13 cellular contexts compared by ENCODE assay signal in genomic region chr3:144590854-144591253, GRCh38.
DNase-seq lines count a peak whose midpoint lies in the region; ATAC-seq, FAIRE-seq and TF ChIP-seq lines count a peak whose summit lies in the region.
"Had no signal": no experiment of that assay in that cellular context is flagged by ENCODE, and none has a peak within 500 bp of the region (broad histone marks: within the 10 kb centered on the region; RNA-seq: fewer than 3 reads in every experiment).

No MANE protein-coding gene starts in this region.

- no peak overlapping the region for H3K4ac ChIP-seq in H1 (replicated peaks; ENCODE audit: insufficient read length, low read depth, low read length)

- peaks cover 8% of the 10 kb centered on the region for H3K4me1 Mint-ChIP-seq in neural progenitor cell
- H3K4me1 Mint-ChIP-seq: activated naive CD4-positive, alpha-beta T cell treated with anti-CD3 and anti-CD28 coated beads, Interleukin-2, amount 10 ng/mL, durations not matched to agents 7 days and 5 days had no signal

- no peak overlapping the region for H4K91ac ChIP-seq in H1 (replicated peaks; ENCODE audit: insufficient read length, low read length)

- H3K27ac Mint-ChIP-seq in neural progenitor cell = no peak overlapping the region
- H3K27ac Mint-ChIP-seq: activated naive CD4-positive, alpha-beta T cell treated with anti-CD3 and anti-CD28 coated beads, Interleukin-2, amount 10 ng/mL, durations not matched to agents 7 days and 5 days had no signal

- H3K4me3 ChIP-seq in H1 (ENCODE audit: extremely low read depth in 1 of 4, insufficient read depth in 2 of 4, low read depth in 3 of 4, low read length in 4 of 4) (peak overlapping the region in 1 of 4 experiments; percentile 18; a peak in 1 of 8 replicates), neural progenitor cell (no peak overlapping the region)

- 46% methylated on average over 2 of the region's 2 CpGs; no CpG with 5 or more reads in 1 of the 2 experiments for WGBS in H1 (ENCODE audit: extremely low coverage in 1 of 2, insufficient coverage in 1 of 2, insufficient read length in 1 of 2, insufficient replicate concordance in 2 of 2, low coverage in 1 of 2, low lambda C conversion rate in 2 of 2, missing lambda C conversion rate in 1 of 2), 2 experiments

- TF ChIP-seq CTCF in D721Med (IDR thresholded peaks at IDR 0.05; ENCODE audit: insufficient read depth, missing control alignments) (no peak), H1 (IDR thresholded peaks at IDR 0.05; ENCODE audit: control extremely low read depth in 1 of 3, insufficient read depth in 1 of 3, low read depth in 1 of 3, low read length in 3 of 3) (no peak), neural progenitor cell (IDR thresholded peaks at IDR 0.05) (no peak)

- no peak overlapping the region for H4K8ac ChIP-seq in H1 (ENCODE audit: extremely low read depth, insufficient read depth, low read length)

- TF ChIP-seq POLR2A in H1 (IDR thresholded peaks at IDR 0.05; ENCODE audit: control extremely low read depth in 1 of 2, low read depth in 2 of 2, low read length in 2 of 2) = no peak

- H3K27ac ChIP-seq in H1 (ENCODE audit: low read depth, low read length) (no peak overlapping the region; the same call in 1 of the 2 replicates), neural progenitor cell (no peak overlapping the region)
- H3K27ac ChIP-seq: KMS-11 had no signal

- no peak for ATAC-seq in HG02981 (IDR thresholded peaks at IDR 0.05; ENCODE audit: unreplicated experiment)
- ATAC-seq in HG03442 (IDR thresholded peaks at IDR 0.05; ENCODE audit: unreplicated experiment) = no peak

- H2BK12ac ChIP-seq in H1 (ENCODE audit: low read depth, low read length) = no peak overlapping the region

- no peak overlapping the region for H4K5ac ChIP-seq in H1 (ENCODE audit: insufficient read length, low read depth, low read length)

- no peaks in the 10 kb centered on the region for H3K36me3 ChIP-seq in H1 (ENCODE audit: control insufficient read depth in 2 of 4, insufficient read depth in 4 of 4, low read length in 3 of 4)
- no peaks in the 10 kb centered on the region for H3K36me3 ChIP-seq in neural progenitor cell

- H3K27me3 ChIP-seq in H1 (replicated peaks in 1 of 4; ENCODE audit: control insufficient read depth in 3 of 4, extremely low read depth in 1 of 4, insufficient read depth in 3 of 4, low read length in 3 of 4) = no peaks in the 10 kb centered on the region
- H3K27me3 ChIP-seq in neural progenitor cell = no peaks in the 10 kb centered on the region

- H3K4me3 Mint-ChIP-seq in neural progenitor cell = no peak overlapping the region
- H3K4me3 Mint-ChIP-seq: activated naive CD4-positive, alpha-beta T cell treated with anti-CD3 and anti-CD28 coated beads, Interleukin-2, amount 10 ng/mL, durations not matched to agents 7 days and 5 days had no signal

- H3K79me2 ChIP-seq in H1 (ENCODE audit: control insufficient read depth in 1 of 2, insufficient read depth in 2 of 2, low read length in 2 of 2) = no peaks in the 10 kb centered on the region
- H3K79me2 ChIP-seq in neural progenitor cell (ENCODE audit: low read depth) = no peaks in the 10 kb centered on the region

- H3K23ac ChIP-seq in H1 (ENCODE audit: insufficient read length) = no peak overlapping the region

- TF ChIP-seq EP300 in H1 (IDR thresholded peaks at IDR 0.05; ENCODE audit: borderline replicate concordance in 1 of 2, low read depth in 2 of 2, low read length in 2 of 2) = no peak

- no peak for TF ChIP-seq RAD21 in H1 (IDR thresholded peaks at IDR 0.05 in 1 of 2, conservative IDR thresholded peaks at IDR 0.05 in 1 of 2; ENCODE audit: low read depth in 2 of 2, low read length in 2 of 2)

- H3K56ac ChIP-seq in H1 (replicated peaks; ENCODE audit: insufficient read length, low read depth, low read length) = no peak overlapping the region

- peak; percentile 87 for FAIRE-seq in D721Med (lab: Jason Lieb, UNC)
- FAIRE-seq in H1 (lab: Jason Lieb, UNC) = no peak

- DNase-seq in D721Med (ENCODE audit: insufficient read length, low spot score) (no peak), NCI-H460 (ENCODE audit: extremely low read depth, low read depth) (peak; percentile 6), H1 (ENCODE audit: low read depth in 1 of 2, low spot score in 2 of 2) (peak in 1 of 2 experiments; percentile 9), neural progenitor cell (ENCODE audit: low spot score) (no peak), activated gamma-delta T cell (lab: John Stamatoyannopoulos, UW) (no peak)
- no peak for DNase-seq in stimulated activated CD4-positive, alpha-beta T cell treated with anti-CD3 and anti-CD28 coated beads, Interleukin-12 subunit alpha, Interleukin-12 subunit beta, amount 100 ng/mL, for 4 hours
- DNase-seq: activated naive CD4-positive, alpha-beta T cell treated with anti-CD3 and anti-CD28 coated beads, Interleukin-2, amount 10 ng/mL, durations not matched to agents 7 days and 5 days; DMS79 treated with DMSO at 0.1 percent for 48 hours; erythroblast; NK-92 treated with Interleukin-12 subunit alpha and Interleukin-12 subunit beta, amount 100 ng/mL, for 24 hours had no signal

- no peak overlapping the region; the same call in 1 of the 2 replicates for H2BK20ac ChIP-seq in H1 (ENCODE audit: low read length)

- peak overlapping the region; percentile 40 for H2BK120ac ChIP-seq in H1 (replicated peaks; ENCODE audit: low read depth, low read length)

- H3K9me3 ChIP-seq in H1 (ENCODE audit: insufficient read depth in 2 of 2, low read depth in 1 of 2, low read length in 1 of 2) (no peaks in the 10 kb centered on the region), neural progenitor cell (ENCODE audit: low read depth) (no peaks in the 10 kb centered on the region)

- H3K4me1 ChIP-seq in H1 (replicated peaks in 1 of 4; ENCODE audit: control insufficient read depth in 3 of 4, insufficient read depth in 4 of 4, low read length in 3 of 4) (peaks cover 0 to 13% (median 2%) of the 10 kb centered on the region in 4 experiments; a peak in 2 of 7 replicates), neural progenitor cell (no peaks in the 10 kb centered on the region)

- peak overlapping the region; percentile 70 for H2AFZ ChIP-seq in H1 (ENCODE audit: low read length)
- H2AFZ ChIP-seq in neural progenitor cell (replicated peaks) = peak overlapping the region; percentile 38

- H3K79me1 ChIP-seq in H1 (ENCODE audit: low read depth, low read length) = no peaks in the 10 kb centered on the region

- H2BK5ac ChIP-seq in H1 (ENCODE audit: low read depth, low read length) = peak overlapping the region; percentile 38; the same call in 1 of the 2 replicates

- no peaks in the 10 kb centered on the region; the same call in 1 of the 2 replicates for H3K23me2 ChIP-seq in H1 (ENCODE audit: low read depth, low read length)

- no peak overlapping the region for H3K14ac ChIP-seq in H1 (ENCODE audit: insufficient read length)

- no peak overlapping the region for H3K9ac ChIP-seq in H1 (replicated peaks in 1 of 4; ENCODE audit: extremely low read depth in 1 of 4, low read depth in 3 of 4, low read length in 3 of 4)
- no peak overlapping the region for H3K9ac ChIP-seq in neural progenitor cell
- H3K9ac ChIP-seq: KMS-11 had no signal

- no peaks in the 10 kb centered on the region for H3K36me3 Mint-ChIP-seq in neural progenitor cell
- H3K36me3 Mint-ChIP-seq: activated naive CD4-positive, alpha-beta T cell treated with anti-CD3 and anti-CD28 coated beads, Interleukin-2, amount 10 ng/mL, durations not matched to agents 7 days and 5 days had no signal

- no peak overlapping the region for H2AK5ac ChIP-seq in H1 (ENCODE audit: low read depth, low read length)

- no peak overlapping the region for H2BK15ac ChIP-seq in H1 (ENCODE audit: low read length)

- no peak overlapping the region for H3K4me2 ChIP-seq in H1 (ENCODE audit: insufficient read depth in 1 of 2, low read depth in 2 of 2, low read length in 2 of 2)
- H3K4me2 ChIP-seq in neural progenitor cell = no peak overlapping the region
- H3K4me2 ChIP-seq: KMS-11 had no signal

- H4K20me1 ChIP-seq in H1 (replicated peaks in 1 of 2; ENCODE audit: control insufficient read depth in 1 of 2, insufficient read depth in 2 of 2, low read length in 2 of 2) (no peaks in the 10 kb centered on the region), neural progenitor cell (ENCODE audit: low read depth) (no peaks in the 10 kb centered on the region)

- POLR2A ChIA-PET in H1 (lab: Charles Lee; ENCODE audit: partially characterized antibody) = no interaction called here

- no peaks in the 10 kb centered on the region for H3K9me3 Mint-ChIP-seq in neural progenitor cell
- H3K9me3 Mint-ChIP-seq: activated naive CD4-positive, alpha-beta T cell treated with anti-CD3 and anti-CD28 coated beads, Interleukin-2, amount 10 ng/mL, durations not matched to agents 7 days and 5 days had no signal

- no peaks in the 10 kb centered on the region for H3F3A ChIP-seq in neural progenitor cell (ENCODE audit: low read depth)

- no peak overlapping the region for H3K18ac ChIP-seq in H1 (ENCODE audit: extremely low read depth, low read length)

- CTCF ChIA-PET in H1 (lab: Charles Lee; ENCODE audit: partially characterized antibody) = interaction anchor here (0.9 kb wide), 1 partner anchor 18 kb away, joined by 3 read pairs; no protein-coding TSS in a partner anchor

- H3K27me3 Mint-ChIP-seq in neural progenitor cell (ENCODE audit: insufficient read depth, low read depth) = no peaks in the 10 kb centered on the region
- H3K27me3 Mint-ChIP-seq: activated naive CD4-positive, alpha-beta T cell treated with anti-CD3 and anti-CD28 coated beads, Interleukin-2, amount 10 ng/mL, durations not matched to agents 7 days and 5 days had no signal

TF ChIP-seq in H1, 55 proteins besides CTCF, POLR2A, EP300 and RAD21:
- TF ChIP-seq CREB1 (IDR thresholded peaks at IDR 0.05) = no peak
- TF ChIP-seq MAFK (IDR thresholded peaks at IDR 0.05; ENCODE audit: low read depth, low read length) = peak; percentile 50; the same call in 1 of the 2 replicates
- peak; percentile 75 for TF ChIP-seq BACH1 (IDR thresholded peaks at IDR 0.05; ENCODE audit: low read length)
TF ChIP-seq in H1: peak in this region for 2.
